17 cellular contexts compared by ENCODE assay signal in the genomic region with DNA sequence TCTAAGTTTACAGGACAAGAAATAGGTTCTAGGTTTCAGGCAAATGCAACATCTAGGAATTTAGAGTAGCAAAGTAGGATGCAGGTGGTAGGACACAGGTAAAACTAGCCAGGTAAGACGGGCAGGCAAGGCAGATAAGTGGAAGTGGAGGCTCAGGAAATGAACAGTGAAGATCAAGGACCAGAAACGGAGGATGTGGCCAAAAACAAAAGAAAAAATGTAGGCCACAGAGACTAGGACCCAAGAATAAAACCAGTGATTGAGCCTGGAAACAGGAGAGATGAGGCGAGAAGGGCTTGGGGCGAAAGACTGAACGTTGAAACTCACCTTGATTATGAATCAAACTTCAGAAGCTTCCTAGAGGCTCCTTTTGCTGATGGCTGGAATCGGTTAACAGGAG. TPM values are rescaled to one million over a fixed set of nuclear protein-coding genes. Genes with fewer than 3 reads are reported as not detected.
A peak's percentile ranks its signal among the peaks of the same experiment; 100 is the strongest.
DNase-seq lines count a peak whose midpoint lies in the region; ATAC-seq and TF ChIP-seq lines count a peak whose summit lies in the region.
"Had no signal": no experiment of that assay in that cellular context is flagged by ENCODE, and none has a peak within 500 bp of the region (broad histone marks: within the 10 kb centered on the region; RNA-seq: fewer than 3 reads in every experiment).

No MANE protein-coding gene starts in this region.

- H3K36me3 Mint-ChIP-seq in activated naive CD4-positive, alpha-beta T cell treated with anti-CD3 and anti-CD28 coated beads, Interleukin-2, amount 50 U/mL, for 24 hours, result peaks cover 14% of the 10 kb centered on the region
- peaks cover 82% of the 10 kb centered on the region for H3K36me3 Mint-ChIP-seq in brain

- peaks cover 6% of the 10 kb centered on the region for H3K4me1 ChIP-seq in testis

- H3K4me1 Mint-ChIP-seq in activated naive CD4-positive, alpha-beta T cell treated with anti-CD3 and anti-CD28 coated beads, Interleukin-2, amount 50 U/mL, for 24 hours, result peaks cover 63% of the 10 kb centered on the region
- peaks cover 78% of the 10 kb centered on the region for H3K4me1 Mint-ChIP-seq in brain
- H3K4me1 Mint-ChIP-seq in stimulated activated naive CD8-positive, alpha-beta T cell treated with anti-CD3 and anti-CD28 coated beads, Interleukin-15, amount 100 ng/mL, for 72 hours, result peaks cover 59% of the 10 kb centered on the region

- peak overlapping the region; percentile 67 for H3K27ac Mint-ChIP-seq in activated naive CD4-positive, alpha-beta T cell treated with anti-CD3 and anti-CD28 coated beads, Interleukin-2, amount 50 U/mL, for 24 hours
- peak overlapping the region in 3 of 5 experiments; percentile 2 to 46 (median 11) for H3K27ac Mint-ChIP-seq in brain
- peak overlapping the region in 1 of 2 donors; percentile 72 for H3K27ac Mint-ChIP-seq in stimulated activated naive CD8-positive, alpha-beta T cell treated with anti-CD3 and anti-CD28 coated beads, Interleukin-15, amount 100 ng/mL, for 72 hours

- peaks cover 28% of the 10 kb centered on the region for H3K79me2 ChIP-seq in SU-DHL-6 (ENCODE audit: insufficient read depth, low read length)

- no peaks in the 10 kb centered on the region for H3K9me3 Mint-ChIP-seq in activated naive CD4-positive, alpha-beta T cell treated with anti-CD3 and anti-CD28 coated beads, Interleukin-2, amount 50 U/mL, for 24 hours
- no peaks in the 10 kb centered on the region for H3K9me3 Mint-ChIP-seq in brain
- H3K9me3 Mint-ChIP-seq in stimulated activated naive CD8-positive, alpha-beta T cell treated with anti-CD3 and anti-CD28 coated beads, Interleukin-15, amount 100 ng/mL, for 72 hours, result no peaks in the 10 kb centered on the region

- intact Hi-C loops in testis (cut with DNase I; ENCODE audit: low total_unique reads), result no loop called here

- TF ChIP-seq CTCF in SU-DHL-6 (IDR thresholded peaks at IDR 0.05; ENCODE audit: insufficient read depth, low read length, poor library complexity, severe bottlenecking) (no peak), brain (conservative IDR thresholded peaks at IDR 0.05) (no peak), GM10266 (IDR thresholded peaks at IDR 0.05; ENCODE audit: control insufficient read depth, insufficient read depth, low read depth, missing control alignments) (no peak), testis (IDR thresholded peaks at IDR 0.05) (no peak)

- H3K4me3 Mint-ChIP-seq in activated naive CD4-positive, alpha-beta T cell treated with anti-CD3 and anti-CD28 coated beads, Interleukin-2, amount 50 U/mL, for 24 hours, result peak overlapping the region; percentile 31
- peak overlapping the region in 3 of 5 experiments; percentile 46 to 53 (median 48) for H3K4me3 Mint-ChIP-seq in brain
- peak overlapping the region; percentile 45 to 49 for H3K4me3 Mint-ChIP-seq in stimulated activated naive CD8-positive, alpha-beta T cell treated with anti-CD3 and anti-CD28 coated beads, Interleukin-15, amount 100 ng/mL, for 72 hours

- H3K27me3 ChIP-seq in SU-DHL-6 (ENCODE audit: low read length) (no peaks in the 10 kb centered on the region), testis (no peaks in the 10 kb centered on the region)
- H3K27me3 ChIP-seq: sigmoid colon had no signal

- H3K27ac ChIP-seq in SU-DHL-6 (ENCODE audit: low read depth, low read length) (no peak overlapping the region), testis (no peak overlapping the region)
- H3K27ac ChIP-seq: left ventricle myocardium inferior, sigmoid colon had no signal

- no peaks in the 10 kb centered on the region for H3K9me3 ChIP-seq in SU-DHL-6 (ENCODE audit: insufficient read depth, low read length)
- H3K9me3 ChIP-seq in testis, result no peaks in the 10 kb centered on the region
- H3K9me3 ChIP-seq: left ventricle myocardium inferior, sigmoid colon had no signal

- no peak for TF ChIP-seq POLR2A in testis (IDR thresholded peaks at IDR 0.05)

- H3K4me3 ChIP-seq in SU-DHL-6 (ENCODE audit: insufficient read depth, low read length, poor library complexity, severe bottlenecking), result no peak overlapping the region
- no peak overlapping the region for H3K4me3 ChIP-seq in testis
- H3K4me3 ChIP-seq: left ventricle myocardium inferior, sigmoid colon had no signal

- 77 to 78% methylated on average over 6 of the region's 6 CpGs for WGBS in testis, 2 donors

- no peaks in the 10 kb centered on the region for H3K27me3 Mint-ChIP-seq in activated naive CD4-positive, alpha-beta T cell treated with anti-CD3 and anti-CD28 coated beads, Interleukin-2, amount 50 U/mL, for 24 hours
- peaks cover 7% of the 10 kb centered on the region for H3K27me3 Mint-ChIP-seq in brain
- H3K27me3 Mint-ChIP-seq in stimulated activated naive CD8-positive, alpha-beta T cell treated with anti-CD3 and anti-CD28 coated beads, Interleukin-15, amount 100 ng/mL, for 72 hours, result no peaks in the 10 kb centered on the region

- no peak overlapping the region for H2AFZ ChIP-seq in SU-DHL-6 (ENCODE audit: low read depth, low read length, severe bottlenecking)

- ATAC-seq in stimulated activated naive CD8-positive, alpha-beta T cell treated with anti-CD3 and anti-CD28 coated beads, Interleukin-15, amount 100 ng/mL, for 72 hours, result peak; percentile 58
- ATAC-seq: esophagus mucosa had no signal

- H3K9me2 ChIP-seq in SU-DHL-6 (replicated peaks; ENCODE audit: insufficient read depth, low read length), result no peaks in the 10 kb centered on the region

- no peak for DNase-seq in activated naive CD4-positive, alpha-beta T cell (lab: John Stamatoyannopoulos, UW)
- DNase-seq in stimulated activated naive CD8-positive, alpha-beta T cell treated with anti-CD3 and anti-CD28 coated beads, Interleukin-15, amount 100 ng/mL, for 72 hours, result no peak
- DNase-seq in GM10266 (ENCODE audit: extremely low spot score), result no peak
- DNase-seq in middle frontal gyrus (ENCODE audit: extremely low spot score, low spot score), result no peak
- DNase-seq in testis, result no peak
- DNase-seq: activated gamma-delta T cell treated with Interleukin-2 at 50 U/mL for 16 hours; dermis blood vessel endothelial cell; left ventricle myocardium inferior; NCI-H1105 treated with DMSO at 0.1 percent for 48 hours; NCI-H526 treated with DMSO at 0.1 percent for 48 hours; sigmoid colon; stimulated activated CD4-positive, alpha-beta T cell treated with anti-CD3 and anti-CD28 coated beads, Interleukin-1b, Interleukin-23, amount 100 ng/mL, for 48 hours had no signal

- no peak overlapping the region for H3K9ac ChIP-seq in SU-DHL-6 (ENCODE audit: low read length)

- peak overlapping the region; percentile 17 for H3K4me2 ChIP-seq in SU-DHL-6 (ENCODE audit: low read depth, low read length, poor library complexity, severe bottlenecking)

- no peaks in the 10 kb centered on the region for H4K20me1 ChIP-seq in SU-DHL-6 (ENCODE audit: low read depth, low read length)

- H3K36me3 ChIP-seq in SU-DHL-6 (ENCODE audit: low read length) (peaks cover 13% of the 10 kb centered on the region; the same call in 1 of the 2 replicates), testis (ENCODE audit: low read depth, missing control alignments) (no peaks in the 10 kb centered on the region)

- no peaks in the 10 kb centered on the region for H3F3A ChIP-seq in SU-DHL-6 (ENCODE audit: insufficient read depth)

RNA-seq across cellular contexts. Expression of a gene that starts 24.0 kb away (rescaled TPM):
- not detected for polyA plus RNA-seq in brain (ENCODE audit: insufficient read depth, low read depth, low replicate concordance)
- total RNA-seq in testis, result under 1 TPM in 1 of 2 donors, not detected in 1; 0.94 TPM
- polyA plus RNA-seq in testis (ENCODE audit: insufficient read depth, low read depth, low replicate concordance), result 0.79 TPM
- total RNA-seq: dermis blood vessel endothelial cell, esophagus mucosa, left ventricle myocardium inferior, osteocyte, sigmoid colon had no signal
- polyA plus RNA-seq: sigmoid colon had no signal

RNA-seq across cellular contexts. Expression of a gene that starts 44.9 kb away (rescaled TPM):
- 99.7 TPM for polyA plus RNA-seq in brain (ENCODE audit: insufficient read depth, low read depth, low replicate concordance)
- total RNA-seq in testis, result 10 to 100 TPM; 56.3 to 58.3 TPM
- 61.8 TPM for polyA plus RNA-seq in testis (ENCODE audit: insufficient read depth, low read depth, low replicate concordance)
